ENCODE assay signal across 1 cellular context in genomic region chr16:2937170-2937569, GRCh38.
TF ChIP-seq lines count a peak whose summit lies in the region.

No MANE protein-coding gene starts in this region.

TF ChIP-seq in HepG2, 621 proteins besides CTCF, POLR2A, EP300 and RAD21:
- TF ChIP-seq NCOA2 (CRISPR knock-in tag; IDR thresholded peaks at IDR 0.05) (no peak), ZNF460 (CRISPR knock-in tag; IDR thresholded peaks at IDR 0.05; ENCODE audit: borderline replicate concordance) (no peak)
